23 cellular contexts compared by ENCODE assay signal in genomic region chr12:59850268-59850667, GRCh38.
"Had no signal": no experiment of that assay in that cellular context is flagged by ENCODE, and none has a peak within 500 bp of the region (broad histone marks: within the 10 kb centered on the region; RNA-seq: fewer than 3 reads in every experiment).

No MANE protein-coding gene starts in this region.

- DNase-seq: activated CD4-positive, alpha-beta T cell treated with anti-CD3 and anti-CD28 coated beads for 4 hours; activated CD8-positive, alpha-beta memory T cell treated with anti-CD3 and anti-CD28 coated beads, Interleukin-2, amount 50 U/mL, for 4 hours; activated CD8-positive, alpha-beta T cell treated with anti-CD3 and anti-CD28 coated beads for 36 hours; activated gamma-delta T cell treated with Interleukin-2 at 50 U/mL for 16 hours; activated naive CD4-positive, alpha-beta T cell treated with anti-CD3 and anti-CD28 coated beads, Interleukin-2, amount 10 ng/mL, durations not matched to agents 7 days and 5 days; activated naive CD8-positive, alpha-beta T cell treated with anti-CD3 and anti-CD28 coated beads for 36 hours; activated T-cell treated with anti-CD3 and anti-CD28 coated beads, Interleukin-2, amount 50 U/mL, for 72 hours; brain microvascular endothelial cell; Kasumi-1; KBM-7; NCI-H1048; NCI-H146; NCI-H1930; NCI-H446 treated with DMSO at 0.1 percent for 48 hours; Peyer's patch; Right ventricle myocardium superior; SJCRH30; SK-N-SH; T-helper 1 cell had no signal

- H3K4me1 Mint-ChIP-seq: activated naive CD4-positive, alpha-beta T cell treated with anti-CD3 and anti-CD28 coated beads, Interleukin-2, amount 10 ng/mL, durations not matched to agents 7 days and 5 days; activated naive CD8-positive, alpha-beta T cell treated with anti-CD3 and anti-CD28 coated beads for 36 hours had no signal

- H3K4me2 ChIP-seq: SK-N-SH had no signal

- H3K9me2 ChIP-seq: SK-N-SH had no signal

- ATAC-seq: activated CD8-positive, alpha-beta T cell treated with anti-CD3 and anti-CD28 coated beads for 36 hours; activated T-cell treated with anti-CD3 and anti-CD28 coated beads, Interleukin-2, amount 50 U/mL, for 72 hours had no signal

- H3K4me3 Mint-ChIP-seq: activated CD8-positive, alpha-beta T cell treated with anti-CD3 and anti-CD28 coated beads for 36 hours; activated naive CD4-positive, alpha-beta T cell treated with anti-CD3 and anti-CD28 coated beads, Interleukin-2, amount 10 ng/mL, durations not matched to agents 7 days and 5 days; activated naive CD8-positive, alpha-beta T cell treated with anti-CD3 and anti-CD28 coated beads for 36 hours; activated T-cell treated with anti-CD3 and anti-CD28 coated beads, Interleukin-2, amount 50 U/mL, for 72 hours had no signal

- H3K27ac Mint-ChIP-seq: activated CD8-positive, alpha-beta T cell treated with anti-CD3 and anti-CD28 coated beads for 36 hours; activated naive CD4-positive, alpha-beta T cell treated with anti-CD3 and anti-CD28 coated beads, Interleukin-2, amount 10 ng/mL, durations not matched to agents 7 days and 5 days; activated naive CD8-positive, alpha-beta T cell treated with anti-CD3 and anti-CD28 coated beads for 36 hours; activated T-cell treated with anti-CD3 and anti-CD28 coated beads, Interleukin-2, amount 50 U/mL, for 72 hours; activated T-helper 2 cell treated with anti-CD3 and anti-CD28 coated beads, Interferon-gamma antibody, Interleukin-2, Interleukin-4, amounts not matched to agents 10 μg/mL and 5 μg/mL and 100 μg/mL, durations not matched to agents 14 hours and 24 hours and 36 hours had no signal

- H3K27ac ChIP-seq: brain microvascular endothelial cell, cardiac muscle cell, Peyer's patch, RWPE1, SJCRH30, VCaP had no signal

- H3K36me3 Mint-ChIP-seq: activated naive CD4-positive, alpha-beta T cell treated with anti-CD3 and anti-CD28 coated beads, Interleukin-2, amount 10 ng/mL, durations not matched to agents 7 days and 5 days; activated naive CD8-positive, alpha-beta T cell treated with anti-CD3 and anti-CD28 coated beads for 36 hours had no signal

- H3K27me3 ChIP-seq: brain microvascular endothelial cell, cardiac muscle cell, Peyer's patch, SJCRH30 had no signal

- H3K9me3 Mint-ChIP-seq: activated naive CD4-positive, alpha-beta T cell treated with anti-CD3 and anti-CD28 coated beads, Interleukin-2, amount 10 ng/mL, durations not matched to agents 7 days and 5 days; activated T-helper 2 cell treated with anti-CD3 and anti-CD28 coated beads, Interferon-gamma antibody, Interleukin-2, Interleukin-4, amounts not matched to agents 10 μg/mL and 5 μg/mL and 100 μg/mL, durations not matched to agents 14 hours and 24 hours and 36 hours had no signal

- H3K36me3 ChIP-seq: brain microvascular endothelial cell, cardiac muscle cell, Peyer's patch, SJCRH30 had no signal

- H3K27me3 Mint-ChIP-seq: activated CD8-positive, alpha-beta T cell treated with anti-CD3 and anti-CD28 coated beads for 36 hours; activated naive CD4-positive, alpha-beta T cell treated with anti-CD3 and anti-CD28 coated beads, Interleukin-2, amount 10 ng/mL, durations not matched to agents 7 days and 5 days had no signal

- H3K4me1 ChIP-seq: Peyer's patch, SJCRH30 had no signal

- H3K4me3 ChIP-seq: cardiac muscle cell, Peyer's patch, SJCRH30 had no signal
